Comparison of ENCODE assay signal across 17 cellular contexts in genomic region chr12:55757701-55758100, GRCh38. TPM values are rescaled to one million over a fixed set of nuclear protein-coding genes. Genes with fewer than 3 reads are reported as not detected.
DNase-seq lines count a peak whose midpoint lies in the region; ATAC-seq and TF ChIP-seq lines count a peak whose summit lies in the region.
"Had no signal": no experiment of that assay in that cellular context is flagged by ENCODE, and none has a peak within 500 bp of the region (broad histone marks: within the 10 kb centered on the region; RNA-seq: fewer than 3 reads in every experiment).

No MANE protein-coding gene starts in this region.

- H4K91ac ChIP-seq in neuronal stem cell (ENCODE audit: low read depth, low read length, poor library complexity) = no peak overlapping the region

- no peak overlapping the region for H3K23ac ChIP-seq in neuronal stem cell (ENCODE audit: low read depth, low read length, poor library complexity)

- H3K9me3 Mint-ChIP-seq in activated CD4-positive, alpha-beta T cell treated with anti-CD3 and anti-CD28 coated beads, Interleukin-2, amount 10 ng/mL, durations not matched to agents 24 days and 14 days = peaks cover 3% of the 10 kb centered on the region
- no peaks in the 10 kb centered on the region for H3K9me3 Mint-ChIP-seq in dendritic cell treated with granulocyte-macrophage colony-stimulating factor and Interleukin-4, amounts not matched to agents 40 ng/mL and 50 ng/mL, for 4 days

- no peaks in the 10 kb centered on the region for H3K27me3 Mint-ChIP-seq in activated CD4-positive, alpha-beta T cell treated with anti-CD3 and anti-CD28 coated beads, Interleukin-2, amount 10 ng/mL, durations not matched to agents 24 days and 14 days
- no peaks in the 10 kb centered on the region for H3K27me3 Mint-ChIP-seq in dendritic cell treated with granulocyte-macrophage colony-stimulating factor and Interleukin-4, amounts not matched to agents 40 ng/mL and 50 ng/mL, for 4 days

- TF ChIP-seq POLR2A in sigmoid colon (IDR thresholded peaks at IDR 0.05) = no peak

- no peak overlapping the region for H4K8ac ChIP-seq in neuronal stem cell (ENCODE audit: low read depth, low read length)

- H3K9me3 ChIP-seq in neuronal stem cell (replicated peaks in 1 of 2; ENCODE audit: control insufficient read depth in 2 of 2, insufficient read depth in 1 of 2, low read depth in 1 of 2, low read length in 2 of 2) (peaks cover 2 to 13% of the 10 kb centered on the region in 2 donors), sigmoid colon (no peaks in the 10 kb centered on the region)
- H3K9me3 ChIP-seq: adrenal gland, gastrocnemius medialis, psoas muscle had no signal

- no peak overlapping the region for H2BK12ac ChIP-seq in neuronal stem cell (ENCODE audit: low read length)

- H3K4me1 ChIP-seq in neuronal stem cell (ENCODE audit: control insufficient read depth in 2 of 2, insufficient read depth in 1 of 2, low read depth in 1 of 2, low read length in 2 of 2) (peaks cover 0 to 9% of the 10 kb centered on the region in 2 donors), sigmoid colon (peaks cover 0 to 4% (median 0%) of the 10 kb centered on the region in 4 donors)
- H3K4me1 ChIP-seq: A549, adrenal gland, gastrocnemius medialis, psoas muscle had no signal

- H3K27ac Mint-ChIP-seq in activated CD4-positive, alpha-beta T cell treated with anti-CD3 and anti-CD28 coated beads, Interleukin-2, amount 10 ng/mL, durations not matched to agents 24 days and 14 days = peak overlapping the region; percentile 2
- peak overlapping the region; percentile 26 for H3K27ac Mint-ChIP-seq in dendritic cell treated with granulocyte-macrophage colony-stimulating factor and Interleukin-4, amounts not matched to agents 40 ng/mL and 50 ng/mL, for 4 days

- peaks cover 66% of the 10 kb centered on the region for H3K36me3 Mint-ChIP-seq in activated CD4-positive, alpha-beta T cell treated with anti-CD3 and anti-CD28 coated beads, Interleukin-2, amount 10 ng/mL, durations not matched to agents 24 days and 14 days (ENCODE audit: low read depth)
- peaks cover 98% of the 10 kb centered on the region for H3K36me3 Mint-ChIP-seq in dendritic cell treated with granulocyte-macrophage colony-stimulating factor and Interleukin-4, amounts not matched to agents 40 ng/mL and 50 ng/mL, for 4 days (ENCODE audit: low read depth)

- DNase-seq in activated CD4-positive, alpha-beta T cell treated with anti-CD3 and anti-CD28 coated beads, Interleukin-2, amount 10 ng/mL, durations not matched to agents 24 days and 14 days = no peak
- no peak for DNase-seq in activated CD4-positive, alpha-beta T cell treated with anti-CD3 and anti-CD28 coated beads for 48 hours
- DNase-seq in SK-MEL-5 (ENCODE audit: low read depth, low spot score) (peak; percentile 38), neuronal stem cell (ENCODE audit: low spot score) (peak; percentile 26), sigmoid colon (no peak)
- DNase-seq: activated CD4-positive, alpha-beta T cell treated with anti-CD3 and anti-CD28 coated beads, Interleukin-2, amount 50 U/mL, for 48 hours; adrenal gland; gastrocnemius medialis; KBM-7; NCI-H187; NCI-H2227 treated with DMSO at 0.1 percent for 48 hours; psoas muscle; stimulated activated CD4-positive, alpha-beta T cell treated with anti-CD3 and anti-CD28 coated beads, Interleukin-4, amount 100 ng/mL, for 24 hours had no signal

- no peak overlapping the region for H2BK15ac ChIP-seq in neuronal stem cell (ENCODE audit: low read length)

- H3K14ac ChIP-seq in neuronal stem cell (ENCODE audit: low read length) = no peak overlapping the region

- H3K27ac ChIP-seq in neuronal stem cell (replicated peaks; ENCODE audit: low read length) (peak overlapping the region; percentile 45), sigmoid colon (no peak overlapping the region)
- H3K27ac ChIP-seq: A549, adrenal gland, gastrocnemius medialis, psoas muscle had no signal

- H3K27me3 ChIP-seq in neuronal stem cell (ENCODE audit: control insufficient read depth in 3 of 3, insufficient read depth in 3 of 3, low read depth in 1 of 3, low read length in 3 of 3) (no peaks in the 10 kb centered on the region), sigmoid colon (no peaks in the 10 kb centered on the region)
- H3K27me3 ChIP-seq: adrenal gland, gastrocnemius medialis had no signal

- no peak overlapping the region for H3K4me3 Mint-ChIP-seq in activated CD4-positive, alpha-beta T cell treated with anti-CD3 and anti-CD28 coated beads, Interleukin-2, amount 10 ng/mL, durations not matched to agents 24 days and 14 days
- H3K4me3 Mint-ChIP-seq in dendritic cell treated with granulocyte-macrophage colony-stimulating factor and Interleukin-4, amounts not matched to agents 40 ng/mL and 50 ng/mL, for 4 days = no peak overlapping the region

- no peak overlapping the region for H3K9ac ChIP-seq in neuronal stem cell (ENCODE audit: low read depth, low read length, poor library complexity)

- H3K18ac ChIP-seq in neuronal stem cell (ENCODE audit: low read length) = no peak overlapping the region

- no peak overlapping the region for H3K4ac ChIP-seq in neuronal stem cell (ENCODE audit: low read length)

- H2BK120ac ChIP-seq in neuronal stem cell (ENCODE audit: low read depth, low read length) = no peak overlapping the region

- no peak overlapping the region for H2AK5ac ChIP-seq in neuronal stem cell (ENCODE audit: low read depth, low read length)

- intact Hi-C loops in activated CD4-positive, alpha-beta T cell treated with anti-CD3 and anti-CD28 coated beads, Interleukin-2, amount 10 ng/mL, durations not matched to agents 24 days and 14 days (cut with micrococcal nuclease) = no loop called here
- intact Hi-C loops in dendritic cell treated with granulocyte-macrophage colony-stimulating factor and Interleukin-4, amounts not matched to agents 40 ng/mL and 50 ng/mL, for 4 days (cut with micrococcal nuclease) = no loop called here
- intact Hi-C loops in sigmoid colon (cut with DNase I) = no loop called here

- peaks cover 19 to 96% of the 10 kb centered on the region in 2 donors for H3K36me3 ChIP-seq in neuronal stem cell (replicated peaks in 1 of 2; ENCODE audit: control insufficient read depth in 2 of 2, insufficient read depth in 2 of 2, low read length in 2 of 2)
- peaks cover 15 to 85% (median 23%) of the 10 kb centered on the region in 4 donors for H3K36me3 ChIP-seq in sigmoid colon

- H2BK5ac ChIP-seq in neuronal stem cell (ENCODE audit: low read length) = no peak overlapping the region

- H2AFZ ChIP-seq in neuronal stem cell (ENCODE audit: low read length) = no peak overlapping the region

- no peak overlapping the region for H3K4me2 ChIP-seq in neuronal stem cell (ENCODE audit: insufficient read depth, low read length, poor library complexity, severe bottlenecking)
- H3K4me2 ChIP-seq: A549 had no signal

- H3K4me1 Mint-ChIP-seq in activated CD4-positive, alpha-beta T cell treated with anti-CD3 and anti-CD28 coated beads, Interleukin-2, amount 10 ng/mL, durations not matched to agents 24 days and 14 days = peaks cover 10% of the 10 kb centered on the region
- H3K4me1 Mint-ChIP-seq in dendritic cell treated with granulocyte-macrophage colony-stimulating factor and Interleukin-4, amounts not matched to agents 40 ng/mL and 50 ng/mL, for 4 days (ENCODE audit: low read depth) = peaks cover 7% of the 10 kb centered on the region

- WGBS in neuronal stem cell (ENCODE audit: extremely low coverage in 2 of 2, insufficient read length in 2 of 2, insufficient replicate concordance in 1 of 2), 2 donors = no CpG with 5 or more reads among the region's 2 CpGs
- WGBS in sigmoid colon, 2 donors = 77 to 78% methylated on average over 2 of the region's 2 CpGs

- ATAC-seq in GM19324 (IDR thresholded peaks at IDR 0.05; ENCODE audit: low FRiP score, unreplicated experiment) (no peak), GM21619 (IDR thresholded peaks at IDR 0.05; ENCODE audit: unreplicated experiment) (no peak)
- ATAC-seq: gastrocnemius medialis, psoas muscle had no signal

- H3K4me3 ChIP-seq in neuronal stem cell (ENCODE audit: low read length in 2 of 2) (no peak overlapping the region), sigmoid colon (no peak overlapping the region)
- H3K4me3 ChIP-seq: A549, adrenal gland, gastrocnemius medialis, psoas muscle had no signal

- no peak for TF ChIP-seq EP300 in sigmoid colon (IDR thresholded peaks at IDR 0.05)

- H3K79me1 ChIP-seq in neuronal stem cell (ENCODE audit: low read depth, low read length) = no peaks in the 10 kb centered on the region

- no peak for TF ChIP-seq CTCF in sigmoid colon (IDR thresholded peaks at IDR 0.05)

- in situ Hi-C loops in SK-MEL-5 (cut with HindIII; ENCODE audit: low pct_unique_long_range_greater_than_20kb, low sequenced_read_pairs) = no loop called here

RNA-seq across cellular contexts. Expression of gene GDF11, which starts 14.8 kb away (rescaled TPM):
- total RNA-seq in activated CD4-positive, alpha-beta T cell treated with anti-CD3 and anti-CD28 coated beads, Interleukin-2, amount 10 ng/mL, durations not matched to agents 24 days and 14 days = 14.3 and 15.1 TPM in 2 replicates
- total RNA-seq in SK-MEL-5 (2014; rRNA removed; shearing (Covaris generic)) = 12.1 and 15.0 TPM in 2 replicates
- polyA plus RNA-seq in SK-MEL-5 (2015; cell fraction: cytosol; rRNA removed) = 42.6 and 73.7 TPM in 2 replicates
- 12.4 and 13.1 TPM in 2 replicates for polyA plus RNA-seq in SK-MEL-5 (2015; cell fraction: nucleus; rRNA removed)
- 26.1 TPM for polyA plus RNA-seq in neuronal stem cell (2013, experiment 1 of 2)
- polyA plus RNA-seq in neuronal stem cell (2013, experiment 2 of 2) = 26.4 TPM
- total RNA-seq in sigmoid colon = 10 to 100 TPM in 1 of 4 donors, 1 to 10 TPM in 3; 4.3 to 12.2 (median 4.6) TPM
- 1 to 10 TPM; 1.2 to 3.9 (median 2.4) TPM for polyA plus RNA-seq in sigmoid colon

RNA-seq across cellular contexts. Expression of gene CD63, which starts 28.9 kb away (rescaled TPM):
- total RNA-seq in activated CD4-positive, alpha-beta T cell treated with anti-CD3 and anti-CD28 coated beads, Interleukin-2, amount 10 ng/mL, durations not matched to agents 24 days and 14 days = 190 and 196 TPM in 2 replicates
- total RNA-seq in SK-MEL-5 (2014; rRNA removed; shearing (Covaris generic)) = 3,613 and 3,895 TPM in 2 replicates
- 1,619 and 2,096 TPM in 2 replicates for polyA plus RNA-seq in SK-MEL-5 (2015; cell fraction: cytosol; rRNA removed)
- polyA plus RNA-seq in SK-MEL-5 (2015; cell fraction: nucleus; rRNA removed) = 162 and 229 TPM in 2 replicates
- 879 TPM for polyA plus RNA-seq in neuronal stem cell (2013, experiment 1 of 2)
- 873 TPM for polyA plus RNA-seq in neuronal stem cell (2013, experiment 2 of 2)
- 100 to 1,000 TPM; 670 to 933 (median 849) TPM for total RNA-seq in sigmoid colon
- 1,000 to 10,000 TPM in 1 of 3 donors, 100 to 1,000 TPM in 2; 450 to 1,058 (median 486) TPM for polyA plus RNA-seq in sigmoid colon

RNA-seq across cellular contexts. Expression of gene RDH5, which starts 37.5 kb away (rescaled TPM):
- 7.1 and 8.4 TPM in 2 replicates for total RNA-seq in activated CD4-positive, alpha-beta T cell treated with anti-CD3 and anti-CD28 coated beads, Interleukin-2, amount 10 ng/mL, durations not matched to agents 24 days and 14 days
- total RNA-seq in SK-MEL-5 (2014; rRNA removed; shearing (Covaris generic)) = 2.3 and 3.0 TPM in 2 replicates
- polyA plus RNA-seq in SK-MEL-5 (2015; cell fraction: cytosol; rRNA removed) = 2.0 and 3.1 TPM in 2 replicates
- 9.0 and 16.1 TPM in 2 replicates for polyA plus RNA-seq in SK-MEL-5 (2015; cell fraction: nucleus; rRNA removed)
- 7.0 TPM for polyA plus RNA-seq in neuronal stem cell (2013, experiment 1 of 2)
- polyA plus RNA-seq in neuronal stem cell (2013, experiment 2 of 2) = 6.2 TPM
- 10 to 100 TPM; 11.2 to 37.5 (median 32.1) TPM for total RNA-seq in sigmoid colon
- 10 to 100 TPM in 2 of 3 donors, 1 to 10 TPM in 1; 8.4 to 34.4 (median 27.1) TPM for polyA plus RNA-seq in sigmoid colon

RNA-seq across cellular contexts. Expression of gene BLOC1S1, which starts 41.9 kb away (rescaled TPM):
- total RNA-seq in activated CD4-positive, alpha-beta T cell treated with anti-CD3 and anti-CD28 coated beads, Interleukin-2, amount 10 ng/mL, durations not matched to agents 24 days and 14 days = 62.7 and 64.8 TPM in 2 replicates
- total RNA-seq in SK-MEL-5 (2014; rRNA removed; shearing (Covaris generic)) = 119 and 124 TPM in 2 replicates
- 108 and 157 TPM in 2 replicates for polyA plus RNA-seq in SK-MEL-5 (2015; cell fraction: cytosol; rRNA removed)
- polyA plus RNA-seq in SK-MEL-5 (2015; cell fraction: nucleus; rRNA removed) = 23.9 and 34.8 TPM in 2 replicates
- 97.5 TPM for polyA plus RNA-seq in neuronal stem cell (2013, experiment 1 of 2)
- 97.1 TPM for polyA plus RNA-seq in neuronal stem cell (2013, experiment 2 of 2)
- 100 to 1,000 TPM; 173 to 356 (median 317) TPM for total RNA-seq in sigmoid colon
- polyA plus RNA-seq in sigmoid colon = 100 to 1,000 TPM; 329 to 655 (median 634) TPM

RNA-seq across cellular contexts. Expression of gene ITGA7, which starts 50.0 kb away (rescaled TPM):
- 0.65 and 1.5 TPM in 2 replicates for total RNA-seq in activated CD4-positive, alpha-beta T cell treated with anti-CD3 and anti-CD28 coated beads, Interleukin-2, amount 10 ng/mL, durations not matched to agents 24 days and 14 days
- 60.5 and 65.4 TPM in 2 replicates for total RNA-seq in SK-MEL-5 (2014; rRNA removed; shearing (Covaris generic))
- 73.5 and 89.6 TPM in 2 replicates for polyA plus RNA-seq in SK-MEL-5 (2015; cell fraction: cytosol; rRNA removed)
- polyA plus RNA-seq in SK-MEL-5 (2015; cell fraction: nucleus; rRNA removed) = 467 and 501 TPM in 2 replicates
- polyA plus RNA-seq in neuronal stem cell (2013, experiment 1 of 2) = 59.4 TPM
- polyA plus RNA-seq in neuronal stem cell (2013, experiment 2 of 2) = 56.0 TPM
- 100 to 1,000 TPM in 3 of 4 donors, 10 to 100 TPM in 1; 66.6 to 588 (median 204) TPM for total RNA-seq in sigmoid colon
- polyA plus RNA-seq in sigmoid colon = 10 to 100 TPM in 1 of 3 donors, 1 to 10 TPM in 2; 1.8 to 21.0 (median 3.6) TPM

Comparison
In these comparisons a context has a peak if more than half of its experiments do, and no peak if none do; other contexts are left out.
1. DNase-seq: peak in SK-MEL-5 (single experiment) and neuronal stem cell (single experiment); none in activated CD4-positive, alpha-beta T cell treated with anti-CD3 and anti-CD28 coated beads, Interleukin-2, amount 10 ng/mL, durations not matched to agents 24 days and 14 days (single experiment), activated CD4-positive, alpha-beta T cell treated with anti-CD3 and anti-CD28 coated beads for 48 hours (single experiment) and sigmoid colon (single experiment).